11 cellular contexts compared by ENCODE assay signal in genomic region chr13:111178417-111178816, GRCh38.
DNase-seq lines count a peak whose midpoint lies in the region; ATAC-seq and TF ChIP-seq lines count a peak whose summit lies in the region.
"Had no signal": no experiment of that assay in that cellular context is flagged by ENCODE, and none has a peak within 500 bp of the region (broad histone marks: within the 10 kb centered on the region; RNA-seq: fewer than 3 reads in every experiment).

No MANE protein-coding gene starts in this region.

- peaks cover 69% of the 10 kb centered on the region for H3K79me2 ChIP-seq in fibroblast of lung (ENCODE audit: control insufficient read depth, insufficient read depth, low read length)
- peaks cover 29% of the 10 kb centered on the region for H3K79me2 ChIP-seq in parathyroid adenoma

- no peaks in the 10 kb centered on the region for H3K27me3 ChIP-seq in BLaER1 treated with 17β-estradiol and CSF1 and Interleukin-3, amounts not matched to agents 10 nM and 100 nM
- no peaks in the 10 kb centered on the region for H3K27me3 ChIP-seq in fibroblast of lung (ENCODE audit: control insufficient read depth, insufficient read depth, low read length)
- no peaks in the 10 kb centered on the region for H3K27me3 ChIP-seq in parathyroid adenoma (ENCODE audit: control insufficient read depth, insufficient read depth, low read length)
- H3K27me3 ChIP-seq: neutrophil had no signal

- H3K4me2 ChIP-seq in BLaER1 treated with 17β-estradiol and CSF1 and Interleukin-3, amounts not matched to agents 10 nM and 100 nM = peak overlapping the region; percentile 65 to 99 (median 90)
- H3K4me2 ChIP-seq in fibroblast of lung (ENCODE audit: extremely low read depth, insufficient read depth, low read length) (no peak overlapping the region), parathyroid adenoma (ENCODE audit: low read length) (no peak overlapping the region)

- DNase-seq in SHP77 treated with DMSO at 0.1 percent for 48 hours (lab: John Stamatoyannopoulos, UW) (peak; percentile 20), fibroblast of lung (ENCODE audit: low read depth in 2 of 2) (peak in 1 of 2 donors; percentile 20), iPS-NIHi11 (ENCODE audit: low spot score) (no peak), GDM1 (lab: John Stamatoyannopoulos, UW) (no peak), GOT3 (lab: John Stamatoyannopoulos, UW) (no peak)
- DNase-seq: DMS153, T-helper 9 cell had no signal

- peaks cover 74 to 100% (median 100%) of the 10 kb centered on the region in 10 experiments for H3K4me1 ChIP-seq in BLaER1 treated with 17β-estradiol and CSF1 and Interleukin-3, amounts not matched to agents 10 nM and 100 nM
- H3K4me1 ChIP-seq in fibroblast of lung (ENCODE audit: control insufficient read depth, extremely low read depth, insufficient read depth, low read length) = peaks cover 4% of the 10 kb centered on the region
- no peaks in the 10 kb centered on the region for H3K4me1 ChIP-seq in parathyroid adenoma

- H3K27ac ChIP-seq in BLaER1 treated with 17β-estradiol and CSF1 and Interleukin-3, amounts not matched to agents 10 nM and 100 nM = peak overlapping the region in 10 of 11 experiments; percentile 13 to 88 (median 70); a peak in 16 of 22 replicates
- H3K27ac ChIP-seq in fibroblast of lung (ENCODE audit: insufficient read depth, low read length) = peak overlapping the region; percentile 41
- H3K27ac ChIP-seq in parathyroid adenoma = peak overlapping the region; percentile 69
- H3K27ac ChIP-seq: neutrophil had no signal

- TF ChIP-seq CTCF in fibroblast of lung (conservative IDR thresholded peaks at IDR 0.05 in 1 of 2, IDR thresholded peaks at IDR 0.05 in 1 of 2; ENCODE audit: low read depth in 1 of 2, low read length in 2 of 2) (no peak), parathyroid adenoma (IDR thresholded peaks at IDR 0.05) (no peak)

- peaks cover 0 to 85% (median 65%) of the 10 kb centered on the region in 11 experiments; a peak in 18 of 22 replicates for H4K20me1 ChIP-seq in BLaER1 treated with 17β-estradiol and CSF1 and Interleukin-3, amounts not matched to agents 10 nM and 100 nM
- no peaks in the 10 kb centered on the region for H4K20me1 ChIP-seq in fibroblast of lung (ENCODE audit: control insufficient read depth, extremely low read depth, insufficient read depth, low read length)

- peak overlapping the region in 1 of 10 experiments; percentile 34; a peak in 1 of 20 replicates for H3K4me3 ChIP-seq in BLaER1 treated with 17β-estradiol and CSF1 and Interleukin-3, amounts not matched to agents 10 nM and 100 nM
- H3K4me3 ChIP-seq in fibroblast of lung (replicated peaks in 1 of 4; ENCODE audit: control extremely low read depth in 1 of 4, insufficient read depth in 1 of 4, low read depth in 3 of 4, low read length in 4 of 4) (no peak overlapping the region), parathyroid adenoma (ENCODE audit: low read depth, low read length) (no peak overlapping the region)

- peaks cover 7 to 42% (median 15%) of the 10 kb centered on the region in 11 experiments; a peak in 17 of 22 replicates for H3K36me3 ChIP-seq in BLaER1 treated with 17β-estradiol and CSF1 and Interleukin-3, amounts not matched to agents 10 nM and 100 nM
- H3K36me3 ChIP-seq in fibroblast of lung (ENCODE audit: control insufficient read depth, insufficient read depth, low read length) (peaks cover 1% of the 10 kb centered on the region), parathyroid adenoma (ENCODE audit: control insufficient read depth, insufficient read depth, low read length) (no peaks in the 10 kb centered on the region)

- no peak for ATAC-seq in HG03025 (IDR thresholded peaks at IDR 0.05; ENCODE audit: low FRiP score, unreplicated experiment)

- H3K9ac ChIP-seq in BLaER1 treated with 17β-estradiol and CSF1 and Interleukin-3, amounts not matched to agents 10 nM and 100 nM = peak overlapping the region in 6 of 11 experiments; percentile 13 to 73 (median 67); a peak in 8 of 22 replicates
- no peak overlapping the region for H3K9ac ChIP-seq in fibroblast of lung (ENCODE audit: insufficient read depth, low read length)
- no peak overlapping the region for H3K9ac ChIP-seq in parathyroid adenoma

- peaks cover 0 to 19% (median 12%) of the 10 kb centered on the region in 11 experiments; a peak in 19 of 22 replicates for H3K9me3 ChIP-seq in BLaER1 treated with 17β-estradiol and CSF1 and Interleukin-3, amounts not matched to agents 10 nM and 100 nM (replicated peaks in 1 of 11)
- H3K9me3 ChIP-seq in fibroblast of lung (ENCODE audit: control insufficient read depth, insufficient read depth, low read depth, low read length) = no peaks in the 10 kb centered on the region
- no peaks in the 10 kb centered on the region for H3K9me3 ChIP-seq in parathyroid adenoma (ENCODE audit: control insufficient read depth, low read length)
- H3K9me3 ChIP-seq: neutrophil had no signal

- H2AFZ ChIP-seq in fibroblast of lung (ENCODE audit: low read length) = no peak overlapping the region
- no peak overlapping the region for H2AFZ ChIP-seq in parathyroid adenoma

Comparison
In these comparisons a context has a peak if more than half of its experiments do, and no peak if none do; other contexts are left out.
1. H3K4me2 ChIP-seq: peak in BLaER1 treated with 17β-estradiol and CSF1 and Interleukin-3, amounts not matched to agents 10 nM and 100 nM (11 of 11); none in fibroblast of lung (single experiment) and parathyroid adenoma (single experiment).
2. H3K9ac ChIP-seq: peak in BLaER1 treated with 17β-estradiol and CSF1 and Interleukin-3, amounts not matched to agents 10 nM and 100 nM (6 of 11); none in fibroblast of lung (single experiment) and parathyroid adenoma (single experiment).
3. Peak in every context shown above with its lines, with median percentiles within 50 percentile points of each other: H3K27ac ChIP-seq.